ENCODE assay signal across 8 cellular contexts in the genomic region with DNA sequence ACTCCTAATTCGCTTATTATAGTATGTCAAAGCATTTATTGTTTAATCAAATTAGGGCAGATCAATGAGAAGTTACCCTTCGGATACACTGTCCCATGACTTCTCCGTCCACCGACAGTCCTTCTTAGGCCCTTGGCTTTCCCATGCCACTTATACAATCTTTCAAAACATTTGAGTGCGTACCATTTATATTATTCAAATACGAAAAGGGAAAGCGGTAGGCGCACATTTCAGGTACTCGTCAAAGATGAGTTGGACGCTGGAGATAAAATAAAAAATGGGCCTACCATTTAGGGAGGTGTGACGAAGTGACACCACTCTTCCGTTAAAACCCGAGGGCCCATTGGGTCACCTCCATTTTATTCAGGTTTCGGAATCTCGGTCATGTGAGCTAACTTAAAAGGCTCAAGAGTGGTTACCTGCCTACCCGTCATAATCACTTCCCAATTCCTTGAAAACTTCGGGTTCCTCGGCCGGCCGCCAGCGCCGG. TPM values are rescaled to one million over a fixed set of nuclear protein-coding genes. Genes with fewer than 3 reads are reported as not detected.
DNase-seq lines count a peak whose midpoint lies in the region; ATAC-seq and TF ChIP-seq lines count a peak whose summit lies in the region.

No MANE protein-coding gene starts in this region.

- peaks cover 10 to 13% of the 10 kb centered on the region in 2 donors for H3K4me1 ChIP-seq in naive thymus-derived CD4-positive, alpha-beta T cell (ENCODE audit: control insufficient read depth in 2 of 2, insufficient read depth in 2 of 2, low read length in 2 of 2)

- H3K9me3 Mint-ChIP-seq in IgD-negative memory B cell = no peaks in the 10 kb centered on the region
- no peaks in the 10 kb centered on the region for H3K9me3 Mint-ChIP-seq in dendritic cell treated with granulocyte-macrophage colony-stimulating factor and Interleukin-4, amounts not matched to agents 40 ng/mL and 50 ng/mL, for 4 days
- no peaks in the 10 kb centered on the region for H3K9me3 Mint-ChIP-seq in naive thymus-derived CD4-positive, alpha-beta T cell

- no peaks in the 10 kb centered on the region for H3K27me3 Mint-ChIP-seq in IgD-negative memory B cell
- no peaks in the 10 kb centered on the region for H3K27me3 Mint-ChIP-seq in dendritic cell treated with granulocyte-macrophage colony-stimulating factor and Interleukin-4, amounts not matched to agents 40 ng/mL and 50 ng/mL, for 4 days
- peaks cover 0 to 3% (median 0%) of the 10 kb centered on the region in 5 donors for H3K27me3 Mint-ChIP-seq in naive thymus-derived CD4-positive, alpha-beta T cell

- H3K36me3 ChIP-seq in naive thymus-derived CD4-positive, alpha-beta T cell (ENCODE audit: control insufficient read depth in 2 of 3, insufficient read depth in 3 of 3, low read length in 3 of 3) = peaks cover 0 to 7% (median 0%) of the 10 kb centered on the region in 3 experiments

- H3K9me3 ChIP-seq in naive thymus-derived CD4-positive, alpha-beta T cell (ENCODE audit: control insufficient read depth in 2 of 3, low read length in 3 of 3) = no peaks in the 10 kb centered on the region

- CTCF ChIA-PET in naive thymus-derived CD4-positive, alpha-beta T cell (lab: Charles Lee) = interaction anchor here (1.6 kb wide), 1 partner anchor 39 kb away, joined by 3 read pairs; no protein-coding TSS in a partner anchor

- no peak for DNase-seq in AG10803 (ENCODE audit: low read depth)
- no peak for DNase-seq in naive thymus-derived CD4-positive, alpha-beta T cell
- no peak for DNase-seq in germinal center (ENCODE audit: low spot score)
- no peak for DNase-seq in effector CD4-positive, alpha-beta T cell
- no peak for DNase-seq in effector CD8-positive, alpha-beta T cell (lab: John Stamatoyannopoulos, UW)

- peak overlapping the region; percentile 98 to 100 (median 99) for H3K27ac Mint-ChIP-seq in IgD-negative memory B cell
- H3K27ac Mint-ChIP-seq in dendritic cell treated with granulocyte-macrophage colony-stimulating factor and Interleukin-4, amounts not matched to agents 40 ng/mL and 50 ng/mL, for 4 days = peak overlapping the region; percentile 100
- peak overlapping the region; percentile 95 to 100 (median 99) for H3K27ac Mint-ChIP-seq in naive thymus-derived CD4-positive, alpha-beta T cell

- peak overlapping the region; percentile 97 to 99 (median 98) for H3K4me3 Mint-ChIP-seq in IgD-negative memory B cell
- peak overlapping the region; percentile 95 for H3K4me3 Mint-ChIP-seq in dendritic cell treated with granulocyte-macrophage colony-stimulating factor and Interleukin-4, amounts not matched to agents 40 ng/mL and 50 ng/mL, for 4 days
- peak overlapping the region; percentile 93 to 99 (median 98) for H3K4me3 Mint-ChIP-seq in naive thymus-derived CD4-positive, alpha-beta T cell

- H3K36me3 Mint-ChIP-seq in IgD-negative memory B cell = peaks cover 1% of the 10 kb centered on the region
- H3K36me3 Mint-ChIP-seq in dendritic cell treated with granulocyte-macrophage colony-stimulating factor and Interleukin-4, amounts not matched to agents 40 ng/mL and 50 ng/mL, for 4 days (ENCODE audit: low read depth) = peaks cover 11% of the 10 kb centered on the region
- H3K36me3 Mint-ChIP-seq in naive thymus-derived CD4-positive, alpha-beta T cell = peaks cover 0 to 7% (median 3%) of the 10 kb centered on the region in 5 donors

- H3K27me3 ChIP-seq in naive thymus-derived CD4-positive, alpha-beta T cell (ENCODE audit: control insufficient read depth in 2 of 2, insufficient read depth in 2 of 2, low read length in 2 of 2) = no peaks in the 10 kb centered on the region

- TF ChIP-seq CTCF in AG10803 (conservative IDR thresholded peaks at IDR 0.05; ENCODE audit: low read length) = no peak

- H3K27ac ChIP-seq in naive thymus-derived CD4-positive, alpha-beta T cell (ENCODE audit: low read depth, low read length) = peak overlapping the region; percentile 88

- H3K4me1 Mint-ChIP-seq in IgD-negative memory B cell = peaks cover 13 to 33% (median 18%) of the 10 kb centered on the region in 3 donors
- peaks cover 36% of the 10 kb centered on the region for H3K4me1 Mint-ChIP-seq in dendritic cell treated with granulocyte-macrophage colony-stimulating factor and Interleukin-4, amounts not matched to agents 40 ng/mL and 50 ng/mL, for 4 days (ENCODE audit: low read depth)
- H3K4me1 Mint-ChIP-seq in naive thymus-derived CD4-positive, alpha-beta T cell = peaks cover 7 to 35% (median 22%) of the 10 kb centered on the region in 7 donors

- H3K4me3 ChIP-seq in AG10803 (ENCODE audit: low read length) = peak overlapping the region; percentile 88
- H3K4me3 ChIP-seq in naive thymus-derived CD4-positive, alpha-beta T cell (ENCODE audit: low read length) = peak overlapping the region; percentile 99

- peak; percentile 8 for ATAC-seq in GM21381 (IDR thresholded peaks at IDR 0.05; ENCODE audit: unreplicated experiment)
- ATAC-seq in naive thymus-derived CD4-positive, alpha-beta T cell = peak; percentile 60

- POLR2A ChIA-PET in naive thymus-derived CD4-positive, alpha-beta T cell (lab: Charles Lee) = interaction anchor here (0.8 to 4.0 kb wide), 5 partner anchors 27 to 799 kb away, joined by 3 to 41 read pairs (median 3); a partner anchor contains a TSS

- intact Hi-C loops in dendritic cell treated with granulocyte-macrophage colony-stimulating factor and Interleukin-4, amounts not matched to agents 40 ng/mL and 50 ng/mL, for 4 days (cut with micrococcal nuclease) = loop anchor here (1.0 kb wide), 1 partner anchor 33 kb away; a partner anchor contains a TSS
- intact Hi-C loops in naive thymus-derived CD4-positive, alpha-beta T cell (cut with micrococcal nuclease) = loop anchor here (1.0 to 10.0 kb wide), 11 partner anchors 33 to 1880 kb away; a partner anchor contains a TSS

RNA-seq across cellular contexts. Expression of a gene that starts 0.5 kb away (rescaled TPM):
- polyA plus RNA-seq in IgD-negative memory B cell = 5.7 TPM
- total RNA-seq in naive thymus-derived CD4-positive, alpha-beta T cell = 1 to 10 TPM; 4.1 to 9.2 (median 7.2) TPM
- polyA plus RNA-seq in naive thymus-derived CD4-positive, alpha-beta T cell = 1 to 10 TPM; 3.5 to 5.4 TPM

RNA-seq across cellular contexts. Expression of a gene that starts 33.5 kb away (rescaled TPM):
- 432 TPM for polyA plus RNA-seq in IgD-negative memory B cell
- total RNA-seq in naive thymus-derived CD4-positive, alpha-beta T cell = 10 to 100 TPM; 42.5 to 87.4 (median 65.8) TPM
- 100 to 1,000 TPM; 169 to 216 TPM for polyA plus RNA-seq in naive thymus-derived CD4-positive, alpha-beta T cell
